ENCODE assay signal across 1 cellular context in the genomic region with DNA sequence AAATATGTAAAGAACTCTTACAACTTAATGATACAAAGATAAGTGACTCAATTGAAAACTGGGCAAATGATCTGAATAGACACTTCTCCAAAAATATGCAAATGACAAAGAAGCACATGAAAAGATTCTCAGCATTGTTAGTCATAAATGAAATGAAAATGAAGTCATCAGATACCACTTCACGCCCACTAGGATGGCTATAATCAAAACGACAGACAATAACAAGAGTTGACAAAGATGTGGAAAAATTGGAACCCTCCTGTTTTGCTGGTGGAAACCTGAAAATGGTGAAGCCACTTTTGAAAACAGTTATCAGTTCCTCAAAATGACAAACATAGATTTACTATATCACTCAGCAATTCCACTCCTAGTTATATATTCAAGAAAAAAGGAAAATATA.
TF ChIP-seq lines count a peak whose summit lies in the region.

No MANE protein-coding gene starts in this region.

TF ChIP-seq in GM12878, 131 proteins besides CTCF, POLR2A, EP300 and RAD21 (continued from another document):
- TF ChIP-seq, protein P1, sequence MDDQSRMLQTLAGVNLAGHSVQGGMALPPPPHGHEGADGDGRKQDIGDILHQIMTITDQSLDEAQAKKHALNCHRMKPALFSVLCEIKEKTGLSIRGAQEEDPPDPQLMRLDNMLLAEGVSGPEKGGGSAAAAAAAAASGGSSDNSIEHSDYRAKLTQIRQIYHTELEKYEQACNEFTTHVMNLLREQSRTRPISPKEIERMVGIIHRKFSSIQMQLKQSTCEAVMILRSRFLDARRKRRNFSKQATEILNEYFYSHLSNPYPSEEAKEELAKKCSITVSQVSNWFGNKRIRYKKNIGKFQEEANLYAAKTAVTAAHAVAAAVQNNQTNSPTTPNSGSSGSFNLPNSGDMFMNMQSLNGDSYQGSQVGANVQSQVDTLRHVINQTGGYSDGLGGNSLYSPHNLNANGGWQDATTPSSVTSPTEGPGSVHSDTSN (IDR thresholded peaks at IDR 0.05; ENCODE audit: insufficient replicate concordance, low read depth, low read length), result no peak
- TF ChIP-seq YBX1 (IDR thresholded peaks at IDR 0.05), result no peak
- peak; percentile 52; the same call in 1 of the 2 replicates for TF ChIP-seq EED (IDR thresholded peaks at IDR 0.05; ENCODE audit: low read depth)
- no peak for TF ChIP-seq SREBF2 (IDR thresholded peaks at IDR 0.05; ENCODE audit: low read length)
- TF ChIP-seq, protein P2, sequence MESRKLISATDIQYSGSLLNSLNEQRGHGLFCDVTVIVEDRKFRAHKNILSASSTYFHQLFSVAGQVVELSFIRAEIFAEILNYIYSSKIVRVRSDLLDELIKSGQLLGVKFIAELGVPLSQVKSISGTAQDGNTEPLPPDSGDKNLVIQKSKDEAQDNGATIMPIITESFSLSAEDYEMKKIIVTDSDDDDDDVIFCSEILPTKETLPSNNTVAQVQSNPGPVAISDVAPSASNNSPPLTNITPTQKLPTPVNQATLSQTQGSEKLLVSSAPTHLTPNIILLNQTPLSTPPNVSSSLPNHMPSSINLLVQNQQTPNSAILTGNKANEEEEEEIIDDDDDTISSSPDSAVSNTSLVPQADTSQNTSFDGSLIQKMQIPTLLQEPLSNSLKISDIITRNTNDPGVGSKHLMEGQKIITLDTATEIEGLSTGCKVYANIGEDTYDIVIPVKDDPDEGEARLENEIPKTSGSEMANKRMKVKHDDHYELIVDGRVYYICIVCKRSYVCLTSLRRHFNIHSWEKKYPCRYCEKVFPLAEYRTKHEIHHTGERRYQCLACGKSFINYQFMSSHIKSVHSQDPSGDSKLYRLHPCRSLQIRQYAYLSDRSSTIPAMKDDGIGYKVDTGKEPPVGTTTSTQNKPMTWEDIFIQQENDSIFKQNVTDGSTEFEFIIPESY (IDR thresholded peaks at IDR 0.05), result no peak
- TF ChIP-seq, protein P3, sequence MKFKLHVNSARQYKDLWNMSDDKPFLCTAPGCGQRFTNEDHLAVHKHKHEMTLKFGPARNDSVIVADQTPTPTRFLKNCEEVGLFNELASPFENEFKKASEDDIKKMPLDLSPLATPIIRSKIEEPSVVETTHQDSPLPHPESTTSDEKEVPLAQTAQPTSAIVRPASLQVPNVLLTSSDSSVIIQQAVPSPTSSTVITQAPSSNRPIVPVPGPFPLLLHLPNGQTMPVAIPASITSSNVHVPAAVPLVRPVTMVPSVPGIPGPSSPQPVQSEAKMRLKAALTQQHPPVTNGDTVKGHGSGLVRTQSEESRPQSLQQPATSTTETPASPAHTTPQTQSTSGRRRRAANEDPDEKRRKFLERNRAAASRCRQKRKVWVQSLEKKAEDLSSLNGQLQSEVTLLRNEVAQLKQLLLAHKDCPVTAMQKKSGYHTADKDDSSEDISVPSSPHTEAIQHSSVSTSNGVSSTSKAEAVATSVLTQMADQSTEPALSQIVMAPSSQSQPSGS (IDR thresholded peaks at IDR 0.05; ENCODE audit: low read length), result peak; percentile 94
- peak; percentile 58; the same call in 1 of the 2 replicates for TF ChIP-seq PML (IDR thresholded peaks at IDR 0.05; ENCODE audit: low read length)
- TF ChIP-seq SMAD1 (IDR thresholded peaks at IDR 0.05; ENCODE audit: low read depth, partially characterized antibody), result no peak
- TF ChIP-seq MEF2A (IDR thresholded peaks at IDR 0.05; ENCODE audit: insufficient read depth, low read depth, low read length), result 0 out of 2 replicates have a peak, but pooled peaks have one; percentile 36
- TF ChIP-seq LARP7 (IDR thresholded peaks at IDR 0.05), result no peak
- TF ChIP-seq POLR2AphosphoS2 (IDR thresholded peaks at IDR 0.05; ENCODE audit: low read depth, low read length), result no peak
- 0 out of 2 replicates have a peak, but pooled peaks have one; percentile 29 for TF ChIP-seq BMI1 (IDR thresholded peaks at IDR 0.05; ENCODE audit: borderline replicate concordance)
- TF ChIP-seq HDAC2 (IDR thresholded peaks at IDR 0.05), result no peak
- TF ChIP-seq SP1 (IDR thresholded peaks at IDR 0.05; ENCODE audit: low read depth, low read length), result no peak
- TF ChIP-seq MTA3 (IDR thresholded peaks at IDR 0.05; ENCODE audit: borderline replicate concordance, low read length), result no peak; the same call in 1 of the 2 replicates
- TF ChIP-seq RCOR1 (conservative IDR thresholded peaks at IDR 0.05; ENCODE audit: low read depth, low read length), result no peak
- no peak for TF ChIP-seq BACH1 (IDR thresholded peaks at IDR 0.05; ENCODE audit: borderline replicate concordance)
- no peak for TF ChIP-seq CEBPB (IDR thresholded peaks at IDR 0.05; ENCODE audit: borderline replicate concordance in 1 of 2, low read depth in 2 of 2, low read length in 2 of 2)
- peak; percentile 28; the same call in 1 of the 2 replicates for TF ChIP-seq DPF2 (IDR thresholded peaks at IDR 0.05)
- no peak for TF ChIP-seq ZZZ3 (IDR thresholded peaks at IDR 0.05; ENCODE audit: control insufficient read depth, insufficient read length, low read depth)
- peak; percentile 54 to 67 for TF ChIP-seq IKZF2 (IDR thresholded peaks at IDR 0.05)
- TF ChIP-seq GATAD2B (conservative IDR thresholded peaks at IDR 0.05; ENCODE audit: low read depth), result no peak
- TF ChIP-seq CBX5 (IDR thresholded peaks at IDR 0.05; ENCODE audit: low read depth), result peak; percentile 94; the same call in 1 of the 2 replicates
- peak; percentile 74 for TF ChIP-seq IRF4 (IDR thresholded peaks at IDR 0.05; ENCODE audit: low read depth, low read length)
- peak; percentile 81; the same call in 1 of the 2 replicates for TF ChIP-seq ZBED1 (IDR thresholded peaks at IDR 0.05; ENCODE audit: borderline replicate concordance)
- peak; percentile 98 for TF ChIP-seq JUNB (IDR thresholded peaks at IDR 0.05)
- no peak for TF ChIP-seq NFYA (IDR thresholded peaks at IDR 0.05; ENCODE audit: borderline replicate concordance, low read depth, low read length)
- TF ChIP-seq ZNF217 (IDR thresholded peaks at IDR 0.05), result peak; percentile 96
TF ChIP-seq in GM12878: peak in this region for 33.
